Comparison of ENCODE assay signal across 24 cellular contexts in genomic region chr1:224805889-224806288, GRCh38.
"Had no signal": no experiment of that assay in that cellular context is flagged by ENCODE, and none has a peak within 500 bp of the region (broad histone marks: within the 10 kb centered on the region; RNA-seq: fewer than 3 reads in every experiment).

No MANE protein-coding gene starts in this region.

- DNase-seq: islet precursor cell; left ventricle myocardium inferior; mesendoderm; naive B cell; natural killer cell; nephron progenitor cell; occipital lobe; ovary; right lobe of liver; stimulated activated CD4-positive, alpha-beta T cell treated with anti-CD3 and anti-CD28 coated beads, Interleukin-1b, Interleukin-23, amount 100 ng/mL, for 48 hours; stimulated activated CD4-positive, alpha-beta T cell treated with anti-CD3 and anti-CD28 coated beads, Interleukin-2, amount 100 ng/mL, for 48 hours; stimulated activated CD4-positive, alpha-beta T cell treated with anti-CD3 and anti-CD28 coated beads, Interleukin-4, amount 100 ng/mL, for 4 hours; stimulated activated CD8-positive, alpha-beta memory T cell treated with anti-CD3 and anti-CD28 coated beads, Interleukin-4, amount 100 ng/mL, for 48 hours; stimulated activated naive CD4-positive, alpha-beta T cell treated with Interleukin-2 at 50 U/mL for 16 hours; stimulated activated naive CD8-positive, alpha-beta T cell treated with anti-CD3 and anti-CD28 coated beads, Interleukin-15, amount 100 ng/mL, for 72 hours; substantia nigra; uterus had no signal

- H2AFZ ChIP-seq: neural progenitor cell had no signal

- H3K27ac ChIP-seq: left ventricle myocardium inferior, neural progenitor cell, neutrophil, ovary, right atrium auricular region, right lobe of liver, tibial nerve, uterus had no signal

- H3K4me2 ChIP-seq: neural progenitor cell, smooth muscle cell had no signal

- ATAC-seq: natural killer cell; right lobe of liver; stimulated activated memory B cell treated with anti-CD40 and anti-IgM and Interleukin-4, amounts not matched to agents 10 μg/mL and 1 μg/mL and 100 μg/mL, for 72 hours; stimulated activated naive CD8-positive, alpha-beta T cell treated with anti-CD3 and anti-CD28 coated beads, Interleukin-15, amount 100 ng/mL, for 72 hours had no signal

- H3K27me3 ChIP-seq: neural progenitor cell, neutrophil, ovary, right atrium auricular region, right lobe of liver, tibial nerve, uterus had no signal

- H3K4me3 ChIP-seq: left ventricle myocardium inferior, lung, neural progenitor cell, ovary, right atrium auricular region, right lobe of liver, smooth muscle cell, tibial nerve, uterus had no signal

- H3K9ac ChIP-seq: neural progenitor cell had no signal

- H3K4me1 ChIP-seq: left ventricle myocardium inferior, neural progenitor cell, right atrium auricular region, right lobe of liver, tibial nerve, uterus had no signal

- H3K9me3 ChIP-seq: neutrophil, ovary, right lobe of liver, uterus had no signal

- H3K36me3 ChIP-seq: left ventricle myocardium inferior, neural progenitor cell, neutrophil, ovary, right atrium auricular region, right lobe of liver, tibial nerve, uterus had no signal
